Comparison of ENCODE assay signal across 20 cellular contexts in the genomic region with DNA sequence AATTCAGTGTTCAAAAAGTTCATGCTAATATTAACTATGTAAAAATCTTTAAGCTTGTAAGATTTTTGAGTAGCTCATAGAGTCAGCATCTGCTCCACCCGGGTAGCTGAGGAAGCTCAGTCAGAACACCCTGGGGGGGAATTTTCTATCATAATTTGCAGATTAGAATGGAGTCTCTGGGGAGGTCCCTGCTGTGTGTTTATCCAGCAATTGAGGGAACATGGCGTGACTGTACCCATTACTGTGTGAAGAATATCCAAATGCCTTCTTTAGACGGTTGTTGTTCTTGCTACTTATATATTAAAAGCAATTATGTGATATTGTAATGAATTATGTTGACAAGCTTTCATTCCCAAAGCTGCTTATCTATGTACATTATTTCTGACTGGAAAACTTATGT.
DNase-seq lines count a peak whose midpoint lies in the region; TF ChIP-seq lines count a peak whose summit lies in the region.
"Had no signal": no experiment of that assay in that cellular context is flagged by ENCODE, and none has a peak within 500 bp of the region (broad histone marks: within the 10 kb centered on the region; RNA-seq: fewer than 3 reads in every experiment).

No MANE protein-coding gene starts in this region.

- peaks cover 4% of the 10 kb centered on the region for H3K9me3 Mint-ChIP-seq in osteocyte (ENCODE audit: unreplicated experiment)

- H3K36me3 Mint-ChIP-seq in osteocyte (ENCODE audit: unreplicated experiment), result peaks cover 7% of the 10 kb centered on the region

- no peak overlapping the region for H3K4me3 Mint-ChIP-seq in osteocyte (ENCODE audit: unreplicated experiment)
- H3K4me3 Mint-ChIP-seq: activated naive CD8-positive, alpha-beta T cell treated with anti-CD3 and anti-CD28 coated beads, Interleukin-2, amount 10 ng/mL, durations not matched to agents 7 days and 5 days; activated T-cell treated with anti-CD3 and anti-CD28 coated beads, Interleukin-2, amount 50 U/mL, for 72 hours; B cell; WTC11 had no signal

- peak overlapping the region; percentile 80 for H3K27ac Mint-ChIP-seq in osteocyte (ENCODE audit: unreplicated experiment)
- H3K27ac Mint-ChIP-seq: activated naive CD8-positive, alpha-beta T cell treated with anti-CD3 and anti-CD28 coated beads, Interleukin-2, amount 10 ng/mL, durations not matched to agents 7 days and 5 days; activated T-cell treated with anti-CD3 and anti-CD28 coated beads, Interleukin-2, amount 50 U/mL, for 72 hours; B cell; WTC11 had no signal

- DNase-seq in GM13976 (ENCODE audit: low spot score), result peak; percentile 11
- peak; percentile 8 for DNase-seq in HK-2 (ENCODE audit: unreplicated experiment)
- DNase-seq in RPMI7951 (ENCODE audit: low read depth), result peak; percentile 70
- DNase-seq in osteocyte (ENCODE audit: extremely low spot score, unreplicated experiment), result no peak
- DNase-seq in middle frontal gyrus (ENCODE audit: extremely low spot score, low spot score), result no peak
- DNase-seq in activated CD4-positive, alpha-beta T cell treated with anti-CD3 and anti-CD28 coated beads for 4 hours, result no peak
- DNase-seq in KBM-7, result no peak
- DNase-seq: activated naive CD8-positive, alpha-beta T cell treated with anti-CD3 and anti-CD28 coated beads, Interleukin-2, amount 10 ng/mL, durations not matched to agents 7 days and 5 days; activated T-cell treated with anti-CD3 and anti-CD28 coated beads, Interleukin-2, amount 50 U/mL, for 72 hours; caudate nucleus; COR-L47; erythroblast; GDM1; left ventricle myocardium inferior; NCI-H1436 treated with DMSO at 0.1 percent for 48 hours; NCI-H446 treated with DMSO at 0.1 percent for 48 hours; SHP77; T-helper 2 cell had no signal

- peaks cover 51% of the 10 kb centered on the region for H3K4me1 Mint-ChIP-seq in osteocyte (ENCODE audit: unreplicated experiment)
- H3K4me1 Mint-ChIP-seq: B cell, WTC11 had no signal

- H3K27me3 Mint-ChIP-seq in osteocyte (ENCODE audit: unreplicated experiment), result no peaks in the 10 kb centered on the region
- H3K27me3 Mint-ChIP-seq: activated naive CD8-positive, alpha-beta T cell treated with anti-CD3 and anti-CD28 coated beads, Interleukin-2, amount 10 ng/mL, durations not matched to agents 7 days and 5 days; B cell had no signal

- TF ChIP-seq CTCF in GM13976 (IDR thresholded peaks at IDR 0.05; ENCODE audit: borderline replicate concordance, control extremely low read depth, extremely low read depth, insufficient read depth, missing control alignments) (no peak), osteocyte (IDR thresholded peaks at IDR 0.05) (no peak)

- in situ Hi-C loops in GM13976 (cut with MboI; ENCODE audit: low sequenced_read_pairs, unreplicated experiment) (no loop called here), KBM-7 (cut with MboI; ENCODE audit: low pct_unique_long_range_greater_than_20kb, low sequenced_read_pairs) (no loop called here)

Comparison
In these comparisons a context has a peak if more than half of its experiments do, and no peak if none do; other contexts are left out.
1. DNase-seq: peak in GM13976 (single experiment), HK-2 (single experiment) and RPMI7951 (single experiment); none in osteocyte (single experiment), middle frontal gyrus (single experiment), activated CD4-positive, alpha-beta T cell treated with anti-CD3 and anti-CD28 coated beads for 4 hours (0 of 2) and KBM-7 (single experiment).